2 cellular contexts compared by ENCODE assay signal in the genomic region with DNA sequence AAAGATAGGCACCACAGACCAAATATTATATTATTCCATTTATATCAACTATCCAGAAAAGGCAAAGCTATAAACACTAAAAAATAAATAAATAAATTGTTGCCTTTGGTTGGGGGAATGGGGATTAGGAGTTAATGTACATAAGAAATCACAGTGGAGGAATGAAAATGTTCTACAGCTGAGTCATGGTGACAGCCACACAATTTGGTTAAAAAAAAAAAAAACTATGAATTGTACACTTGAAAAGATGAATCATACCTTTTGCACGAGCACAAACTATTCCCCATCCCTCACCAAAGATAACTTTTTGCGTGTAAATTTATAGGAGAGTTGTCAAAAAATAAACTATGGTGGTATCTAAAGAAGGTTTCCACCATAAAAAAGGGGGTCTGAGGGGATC.
TF ChIP-seq lines count a peak whose summit lies in the region.

No MANE protein-coding gene starts in this region.

TF ChIP-seq in A549, 52 proteins besides CTCF, POLR2A, EP300 and RAD21 (continued from another document):
- TF ChIP-seq, protein P1, sequence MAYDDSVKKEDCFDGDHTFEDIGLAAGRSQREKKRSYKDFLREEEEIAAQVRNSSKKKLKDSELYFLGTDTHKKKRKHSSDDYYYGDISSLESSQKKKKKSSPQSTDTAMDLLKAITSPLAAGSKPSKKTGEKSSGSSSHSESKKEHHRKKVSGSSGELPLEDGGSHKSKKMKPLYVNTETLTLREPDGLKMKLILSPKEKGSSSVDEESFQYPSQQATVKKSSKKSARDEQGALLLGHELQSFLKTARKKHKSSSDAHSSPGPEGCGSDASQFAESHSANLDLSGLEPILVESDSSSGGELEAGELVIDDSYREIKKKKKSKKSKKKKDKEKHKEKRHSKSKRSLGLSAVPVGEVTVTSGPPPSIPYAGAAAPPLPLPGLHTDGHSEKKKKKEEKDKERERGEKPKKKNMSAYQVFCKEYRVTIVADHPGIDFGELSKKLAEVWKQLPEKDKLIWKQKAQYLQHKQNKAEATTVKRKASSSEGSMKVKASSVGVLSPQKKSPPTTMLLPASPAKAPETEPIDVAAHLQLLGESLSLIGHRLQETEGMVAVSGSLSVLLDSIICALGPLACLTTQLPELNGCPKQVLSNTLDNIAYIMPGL (CRISPR knock-in tag; IDR thresholded peaks at IDR 0.05; ENCODE audit: borderline replicate concordance), result no peak
- TF ChIP-seq CEBPB (IDR thresholded peaks at IDR 0.05) (no peak), KDM1A (IDR thresholded peaks at IDR 0.05; ENCODE audit: low read depth) (no peak)
- TF ChIP-seq, protein P2, sequence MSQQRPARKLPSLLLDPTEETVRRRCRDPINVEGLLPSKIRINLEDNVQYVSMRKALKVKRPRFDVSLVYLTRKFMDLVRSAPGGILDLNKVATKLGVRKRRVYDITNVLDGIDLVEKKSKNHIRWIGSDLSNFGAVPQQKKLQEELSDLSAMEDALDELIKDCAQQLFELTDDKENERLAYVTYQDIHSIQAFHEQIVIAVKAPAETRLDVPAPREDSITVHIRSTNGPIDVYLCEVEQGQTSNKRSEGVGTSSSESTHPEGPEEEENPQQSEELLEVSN (IDR thresholded peaks at IDR 0.05; ENCODE audit: borderline replicate concordance, low read depth), result no peak

TF ChIP-seq in HCT116, 20 proteins besides CTCF, POLR2A, EP300 and RAD21 (continued from another document):
- TF ChIP-seq JUND (IDR thresholded peaks at IDR 0.05) (no peak), SP1 (IDR thresholded peaks at IDR 0.05; ENCODE audit: low read depth) (peak; percentile 8; the same call in 1 of the 2 replicates), EZH2phosphoT487 (IDR thresholded peaks at IDR 0.05; ENCODE audit: borderline replicate concordance) (no peak), CEBPB (IDR thresholded peaks at IDR 0.05; ENCODE audit: low read depth) (no peak), FOSL1 (IDR thresholded peaks at IDR 0.05; ENCODE audit: low read depth) (peak; percentile 63)
- TF ChIP-seq, protein P3, sequence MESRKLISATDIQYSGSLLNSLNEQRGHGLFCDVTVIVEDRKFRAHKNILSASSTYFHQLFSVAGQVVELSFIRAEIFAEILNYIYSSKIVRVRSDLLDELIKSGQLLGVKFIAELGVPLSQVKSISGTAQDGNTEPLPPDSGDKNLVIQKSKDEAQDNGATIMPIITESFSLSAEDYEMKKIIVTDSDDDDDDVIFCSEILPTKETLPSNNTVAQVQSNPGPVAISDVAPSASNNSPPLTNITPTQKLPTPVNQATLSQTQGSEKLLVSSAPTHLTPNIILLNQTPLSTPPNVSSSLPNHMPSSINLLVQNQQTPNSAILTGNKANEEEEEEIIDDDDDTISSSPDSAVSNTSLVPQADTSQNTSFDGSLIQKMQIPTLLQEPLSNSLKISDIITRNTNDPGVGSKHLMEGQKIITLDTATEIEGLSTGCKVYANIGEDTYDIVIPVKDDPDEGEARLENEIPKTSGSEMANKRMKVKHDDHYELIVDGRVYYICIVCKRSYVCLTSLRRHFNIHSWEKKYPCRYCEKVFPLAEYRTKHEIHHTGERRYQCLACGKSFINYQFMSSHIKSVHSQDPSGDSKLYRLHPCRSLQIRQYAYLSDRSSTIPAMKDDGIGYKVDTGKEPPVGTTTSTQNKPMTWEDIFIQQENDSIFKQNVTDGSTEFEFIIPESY (IDR thresholded peaks at IDR 0.05; ENCODE audit: extremely low read depth, insufficient replicate concordance, low read length), result no peak
TF ChIP-seq in HCT116: peak in this region for 2.
